Comparison of ENCODE assay signal across 28 cellular contexts in the genomic region with DNA sequence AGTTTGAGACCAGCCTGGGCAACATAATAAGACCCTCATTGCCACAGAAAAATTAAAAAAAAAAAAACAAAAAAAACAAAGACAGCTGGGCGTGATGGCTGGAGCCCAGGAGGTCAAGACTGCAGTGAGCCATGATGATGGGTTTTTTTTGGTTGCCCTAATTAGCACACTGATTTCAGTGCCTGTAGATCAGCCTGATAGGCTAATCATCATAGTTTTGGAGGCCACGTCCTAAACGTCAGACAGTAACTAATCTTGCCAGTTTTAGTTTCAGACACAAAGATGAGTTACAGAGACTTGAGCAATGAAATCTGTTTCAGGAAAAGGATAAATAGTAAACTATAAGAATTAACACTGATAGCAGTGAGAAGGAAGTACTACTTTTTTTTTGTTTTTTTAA. TPM values are rescaled to one million over a fixed set of nuclear protein-coding genes. Genes with fewer than 3 reads are reported as not detected.
A peak's percentile ranks its signal among the peaks of the same experiment; 100 is the strongest.
DNase-seq lines count a peak whose midpoint lies in the region; ATAC-seq lines count a peak whose summit lies in the region.
"Had no signal": no experiment of that assay in that cellular context is flagged by ENCODE, and none has a peak within 500 bp of the region (broad histone marks: within the 10 kb centered on the region; RNA-seq: fewer than 3 reads in every experiment).

No MANE protein-coding gene starts in this region.

- H3K9me3 Mint-ChIP-seq in activated CD4-positive, alpha-beta T cell treated with anti-CD3 and anti-CD28 coated beads for 36 hours (ENCODE audit: low read depth) = no peaks in the 10 kb centered on the region
- no peaks in the 10 kb centered on the region for H3K9me3 Mint-ChIP-seq in activated T-helper 17 cell treated with anti-CD3 and anti-CD28 coated beads, Interleukin-2, amount 50 U/mL, for 72 hours
- H3K9me3 Mint-ChIP-seq in stimulated activated memory B cell treated with anti-CD40 and anti-IgM and Interleukin-4, amounts not matched to agents 10 μg/mL and 1 μg/mL and 100 μg/mL, for 72 hours = no peaks in the 10 kb centered on the region
- no peaks in the 10 kb centered on the region for H3K9me3 Mint-ChIP-seq in immature natural killer cell
- H3K9me3 Mint-ChIP-seq: stimulated activated naive CD8-positive, alpha-beta T cell treated with anti-CD3 and anti-CD28 coated beads, Interleukin-15, Interleukin-2, amounts not matched to agents 100 ng/mL and 50 ng/mL, for 24 hours had no signal

- H3K27ac Mint-ChIP-seq in activated CD4-positive, alpha-beta T cell treated with anti-CD3 and anti-CD28 coated beads for 36 hours = no peak overlapping the region
- no peak overlapping the region for H3K27ac Mint-ChIP-seq in activated T-helper 17 cell treated with anti-CD3 and anti-CD28 coated beads, Interleukin-2, amount 50 U/mL, for 72 hours
- peak overlapping the region; percentile 81 for H3K27ac Mint-ChIP-seq in stimulated activated memory B cell treated with anti-CD40 and anti-IgM and Interleukin-4, amounts not matched to agents 10 μg/mL and 1 μg/mL and 100 μg/mL, for 72 hours
- peak overlapping the region in 2 of 6 donors; percentile 57 to 78 for H3K27ac Mint-ChIP-seq in immature natural killer cell
- H3K27ac Mint-ChIP-seq: stimulated activated naive CD8-positive, alpha-beta T cell treated with anti-CD3 and anti-CD28 coated beads, Interleukin-15, Interleukin-2, amounts not matched to agents 100 ng/mL and 50 ng/mL, for 24 hours had no signal

- peaks cover 29% of the 10 kb centered on the region for H3K4me1 Mint-ChIP-seq in activated CD4-positive, alpha-beta T cell treated with anti-CD3 and anti-CD28 coated beads for 36 hours
- peaks cover 17% of the 10 kb centered on the region for H3K4me1 Mint-ChIP-seq in activated T-helper 17 cell treated with anti-CD3 and anti-CD28 coated beads, Interleukin-2, amount 50 U/mL, for 72 hours
- H3K4me1 Mint-ChIP-seq in stimulated activated memory B cell treated with anti-CD40 and anti-IgM and Interleukin-4, amounts not matched to agents 10 μg/mL and 1 μg/mL and 100 μg/mL, for 72 hours = peaks cover 34% of the 10 kb centered on the region
- peaks cover 15 to 25% of the 10 kb centered on the region in 2 donors for H3K4me1 Mint-ChIP-seq in immature natural killer cell

- H3K27me3 Mint-ChIP-seq in activated CD4-positive, alpha-beta T cell treated with anti-CD3 and anti-CD28 coated beads for 36 hours = no peaks in the 10 kb centered on the region
- H3K27me3 Mint-ChIP-seq in activated T-helper 17 cell treated with anti-CD3 and anti-CD28 coated beads, Interleukin-2, amount 50 U/mL, for 72 hours = no peaks in the 10 kb centered on the region
- no peaks in the 10 kb centered on the region for H3K27me3 Mint-ChIP-seq in stimulated activated memory B cell treated with anti-CD40 and anti-IgM and Interleukin-4, amounts not matched to agents 10 μg/mL and 1 μg/mL and 100 μg/mL, for 72 hours
- no peaks in the 10 kb centered on the region for H3K27me3 Mint-ChIP-seq in immature natural killer cell (ENCODE audit: low read depth in 3 of 3)
- H3K27me3 Mint-ChIP-seq: stimulated activated naive CD8-positive, alpha-beta T cell treated with anti-CD3 and anti-CD28 coated beads, Interleukin-15, Interleukin-2, amounts not matched to agents 100 ng/mL and 50 ng/mL, for 24 hours had no signal

- peak; percentile 19 for ATAC-seq in activated CD4-positive, alpha-beta T cell treated with anti-CD3 and anti-CD28 coated beads for 36 hours
- ATAC-seq in activated T-helper 17 cell treated with anti-CD3 and anti-CD28 coated beads, Interleukin-2, amount 50 U/mL, for 72 hours (replicated peaks) = peak; percentile 67
- ATAC-seq in stimulated activated memory B cell treated with anti-CD40 and anti-IgM and Interleukin-4, amounts not matched to agents 10 μg/mL and 1 μg/mL and 100 μg/mL, for 72 hours = no peak
- ATAC-seq: A549; activated CD8-positive, alpha-beta T cell treated with anti-CD3 and anti-CD28 coated beads, Interleukin-2, amount 10 ng/mL, durations not matched to agents 7 days and 5 days; body of pancreas; Panc1 had no signal

- intact Hi-C loops in activated CD4-positive, alpha-beta T cell treated with anti-CD3 and anti-CD28 coated beads for 36 hours (cut with DNase I, micrococcal nuclease) = loop anchor here in 1 of 2 experiments (5.0 kb wide), 1 partner anchor 134 kb away; no protein-coding TSS in a partner anchor

- no peak for DNase-seq in activated CD4-positive, alpha-beta T cell treated with anti-CD3 and anti-CD28 coated beads for 36 hours
- no peak for DNase-seq in activated CD4-positive, alpha-beta T cell treated with anti-CD3 and anti-CD28 coated beads for 48 hours
- DNase-seq in NCI-H2171 (lab: John Stamatoyannopoulos, UW) (peak; percentile 4), NCI-H774 (lab: John Stamatoyannopoulos, UW) (no peak), SHP77 treated with DMSO at 0.1 percent for 48 hours (lab: John Stamatoyannopoulos, UW) (no peak), immature natural killer cell (no peak)
- DNase-seq: activated CD8-positive, alpha-beta T cell treated with anti-CD3 and anti-CD28 coated beads, Interleukin-2, amount 10 ng/mL, durations not matched to agents 7 days and 5 days; activated gamma-delta T cell; AML-193; body of pancreas; glutamatergic neuron; GM23248; islet precursor cell; KG1; left ventricle myocardium inferior; mesendoderm; MM.1S; NCI-H1417; NCI-H2081 treated with DMSO at 0.1 percent for 48 hours; NCI-H510A; nucleus accumbens; SHP77; uterus had no signal

- H3K4me3 Mint-ChIP-seq in activated CD4-positive, alpha-beta T cell treated with anti-CD3 and anti-CD28 coated beads for 36 hours = no peak overlapping the region
- H3K4me3 Mint-ChIP-seq in activated T-helper 17 cell treated with anti-CD3 and anti-CD28 coated beads, Interleukin-2, amount 50 U/mL, for 72 hours = peak overlapping the region; percentile 19
- no peak overlapping the region for H3K4me3 Mint-ChIP-seq in stimulated activated memory B cell treated with anti-CD40 and anti-IgM and Interleukin-4, amounts not matched to agents 10 μg/mL and 1 μg/mL and 100 μg/mL, for 72 hours
- no peak overlapping the region for H3K4me3 Mint-ChIP-seq in immature natural killer cell
- H3K4me3 Mint-ChIP-seq: activated CD8-positive, alpha-beta T cell treated with anti-CD3 and anti-CD28 coated beads, Interleukin-2, amount 10 ng/mL, durations not matched to agents 7 days and 5 days; stimulated activated naive CD8-positive, alpha-beta T cell treated with anti-CD3 and anti-CD28 coated beads, Interleukin-15, Interleukin-2, amounts not matched to agents 100 ng/mL and 50 ng/mL, for 24 hours had no signal

- H3K36me3 Mint-ChIP-seq in activated CD4-positive, alpha-beta T cell treated with anti-CD3 and anti-CD28 coated beads for 36 hours (ENCODE audit: low read depth) = peaks cover 52% of the 10 kb centered on the region
- H3K36me3 Mint-ChIP-seq in activated T-helper 17 cell treated with anti-CD3 and anti-CD28 coated beads, Interleukin-2, amount 50 U/mL, for 72 hours (ENCODE audit: low read depth) = peaks cover 97% of the 10 kb centered on the region
- H3K36me3 Mint-ChIP-seq in stimulated activated memory B cell treated with anti-CD40 and anti-IgM and Interleukin-4, amounts not matched to agents 10 μg/mL and 1 μg/mL and 100 μg/mL, for 72 hours = peaks cover 84% of the 10 kb centered on the region
- H3K36me3 Mint-ChIP-seq in immature natural killer cell = peaks cover 21 to 43% (median 36%) of the 10 kb centered on the region in 3 donors

- CTCF ChIA-PET in activated CD4-positive, alpha-beta T cell treated with anti-CD3 and anti-CD28 coated beads for 36 hours (lab: Charles Lee) = no interaction called here

- POLR2A ChIA-PET in activated CD4-positive, alpha-beta T cell treated with anti-CD3 and anti-CD28 coated beads for 36 hours (lab: Charles Lee) = no interaction called here

RNA-seq across cellular contexts. Expression of a gene that starts 55.4 kb away (rescaled TPM):
- 10 to 100 TPM; 43.6 to 77.5 TPM for total RNA-seq in activated CD4-positive, alpha-beta T cell treated with anti-CD3 and anti-CD28 coated beads for 36 hours
- total RNA-seq in activated T-helper 17 cell treated with anti-CD3 and anti-CD28 coated beads, Interleukin-2, amount 50 U/mL, for 72 hours = 10 to 100 TPM; 59.2 to 62.8 TPM
- 10 to 100 TPM in 1 of 3 donors, 1 to 10 TPM in 2; 4.5 to 26.3 (median 7.2) TPM for polyA plus RNA-seq in immature natural killer cell
